16 cellular contexts compared by ENCODE assay signal in genomic region chr3:102525624-102526023, GRCh38.
DNase-seq lines count a peak whose midpoint lies in the region; ATAC-seq lines count a peak whose summit lies in the region.
"Had no signal": no experiment of that assay in that cellular context is flagged by ENCODE, and none has a peak within 500 bp of the region (broad histone marks: within the 10 kb centered on the region; RNA-seq: fewer than 3 reads in every experiment).

No MANE protein-coding gene starts in this region.

- H3K9me3 ChIP-seq in BLaER1, result no peaks in the 10 kb centered on the region
- H3K9me3 ChIP-seq in GM23248 (ENCODE audit: low read depth), result no peaks in the 10 kb centered on the region
- H3K9me3 ChIP-seq: A549, colonic mucosa, prostate gland, upper lobe of left lung had no signal

- H3K9me2 ChIP-seq in GM23248 (ENCODE audit: insufficient read depth), result no peaks in the 10 kb centered on the region

- no peaks in the 10 kb centered on the region for H4K20me1 ChIP-seq in BLaER1
- H4K20me1 ChIP-seq in GM23248 (ENCODE audit: insufficient read depth), result no peaks in the 10 kb centered on the region

- H3K4me3 ChIP-seq in BLaER1 (no peak overlapping the region), GM23248 (no peak overlapping the region)
- H3K4me3 ChIP-seq: A549, colonic mucosa, prostate gland, upper lobe of left lung had no signal

- H3K9ac ChIP-seq in BLaER1 (no peak overlapping the region), GM23248 (no peak overlapping the region)

- H3K36me3 ChIP-seq in BLaER1 (no peaks in the 10 kb centered on the region), GM23248 (ENCODE audit: low read depth) (no peaks in the 10 kb centered on the region)
- H3K36me3 ChIP-seq: colonic mucosa, prostate gland, upper lobe of left lung had no signal

- no peaks in the 10 kb centered on the region for H3F3A ChIP-seq in GM23248 (ENCODE audit: insufficient read depth)

- H3K27me3 ChIP-seq in BLaER1, result no peaks in the 10 kb centered on the region
- H3K27me3 ChIP-seq in GM23248 (replicated peaks; ENCODE audit: insufficient read depth), result no peaks in the 10 kb centered on the region
- H3K27me3 ChIP-seq: colonic mucosa, upper lobe of left lung had no signal

- H3K79me2 ChIP-seq in GM23248 (ENCODE audit: insufficient read depth), result no peaks in the 10 kb centered on the region

- peaks cover 6% of the 10 kb centered on the region; the same call in 1 of the 2 replicates for H3K4me1 ChIP-seq in BLaER1
- no peaks in the 10 kb centered on the region for H3K4me1 ChIP-seq in GM23248 (ENCODE audit: insufficient read depth)
- H3K4me1 ChIP-seq: A549, colonic mucosa, prostate gland, upper lobe of left lung had no signal

- in situ Hi-C loops in GM23248 (cut with MboI), result loop anchor here (25.0 kb wide), 1 partner anchor 713 kb away; no protein-coding TSS in a partner anchor

- no peak overlapping the region for H3K27ac ChIP-seq in BLaER1
- no peak overlapping the region for H3K27ac ChIP-seq in GM23248
- H3K27ac ChIP-seq: A549, colonic mucosa, prostate gland, upper lobe of left lung had no signal

- ATAC-seq in GM18870 (IDR thresholded peaks at IDR 0.05; ENCODE audit: unreplicated experiment) (peak; percentile 68), HG02642 (IDR thresholded peaks at IDR 0.05; ENCODE audit: poor library complexity, unreplicated experiment) (peak; percentile 72), HG03442 (IDR thresholded peaks at IDR 0.05; ENCODE audit: unreplicated experiment) (peak; percentile 89), GM21367 (IDR thresholded peaks at IDR 0.05; ENCODE audit: unreplicated experiment) (no peak)
- ATAC-seq: A549; activated T-cell treated with anti-CD3 and anti-CD28 coated beads, Interleukin-2, amount 50 U/mL, for 4 hours; left cardiac atrium; T-cell had no signal

- H3K4me2 ChIP-seq in BLaER1 (peak overlapping the region; percentile 21; the same call in 1 of the 2 replicates), GM23248 (ENCODE audit: unreplicated experiment) (no peak overlapping the region)
- H3K4me2 ChIP-seq: A549 had no signal

- H2AFZ ChIP-seq in GM23248, result no peak overlapping the region

- DNase-seq in GM23248 (no peak), retina (no peak), putamen (ENCODE audit: low spot score) (no peak)
- DNase-seq: activated CD4-positive, alpha-beta T cell treated with anti-CD3 and anti-CD28 coated beads for 1 hour; activated T-cell treated with anti-CD3 and anti-CD28 coated beads, Interleukin-2, amount 50 U/mL, for 4 hours; colonic mucosa; left cardiac atrium; T-cell; upper lobe of left lung had no signal
